20 cellular contexts compared by ENCODE assay signal in the genomic region with DNA sequence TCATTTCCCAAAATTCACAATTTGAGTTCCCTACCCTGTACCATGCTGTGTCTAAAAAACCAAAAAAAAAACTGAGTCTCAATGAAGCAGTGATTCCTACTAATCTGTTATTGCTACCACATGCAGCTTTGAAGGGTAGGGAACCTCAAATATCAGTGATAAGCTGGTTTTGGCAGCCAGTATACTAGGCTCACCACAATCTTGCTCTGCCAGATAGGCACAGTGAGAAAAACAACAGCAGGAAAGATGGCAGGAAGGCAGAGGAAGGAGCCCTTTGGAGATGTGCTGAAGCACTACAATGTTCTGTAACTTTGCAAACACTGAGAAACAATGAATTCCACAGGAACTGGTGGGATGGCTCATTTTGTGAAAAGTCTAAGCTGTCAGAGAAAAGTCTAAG.
"Had no signal": no experiment of that assay in that cellular context is flagged by ENCODE, and none has a peak within 500 bp of the region (broad histone marks: within the 10 kb centered on the region; RNA-seq: fewer than 3 reads in every experiment).

No MANE protein-coding gene starts in this region.

- FAIRE-seq: colon had no signal

- H3K4me1 ChIP-seq: lower lobe of right lung, tibial artery had no signal

- H3K9me3 ChIP-seq: gastroesophageal sphincter, lower lobe of right lung, SK-N-SH, tibial artery had no signal

- DNase-seq: activated CD4-positive, alpha-beta T cell treated with anti-CD3 and anti-CD28 coated beads for 1 hour; activated CD8-positive, alpha-beta memory T cell treated with anti-CD3 and anti-CD28 coated beads for 24 hours; activated CD8-positive, alpha-beta memory T cell treated with anti-CD3 and anti-CD28 coated beads, Interleukin-2, amount 50 U/mL, for 48 hours; activated effector memory CD4-positive, alpha-beta T cell treated with Interleukin-2 at 50 U/mL for 16 hours; activated naive CD4-positive, alpha-beta T cell treated with anti-CD3 and anti-CD28 coated beads, Interleukin-2, amount 10 ng/mL, durations not matched to agents 7 days and 5 days; activated T-cell treated with anti-CD3 and anti-CD28 coated beads, Interleukin-2, amount 50 U/mL, for 48 hours; endodermal cell; lower lobe of right lung; occipital lobe; retina; SK-N-SH; stimulated activated CD4-positive, alpha-beta T cell treated with anti-CD3 and anti-CD28 coated beads, Interleukin-12 subunit alpha, Interleukin-12 subunit beta, amount 100 ng/mL, for 4 hours; stimulated activated CD4-positive, alpha-beta T cell treated with anti-CD3 and anti-CD28 coated beads, Interleukin-1b, Interleukin-23, amount 100 ng/mL, for 48 hours; stimulated activated naive CD4-positive, alpha-beta T cell treated with Interleukin-2 at 50 U/mL for 16 hours; T-cell; tibial artery had no signal

- H3K4me3 ChIP-seq: cardiac muscle cell, gastroesophageal sphincter, lower lobe of right lung, tibial artery had no signal

- H3K27me3 ChIP-seq: cardiac muscle cell, gastroesophageal sphincter, tibial artery had no signal

- H3K27ac ChIP-seq: cardiac muscle cell, gastroesophageal sphincter, lower lobe of right lung, tibial artery, VCaP had no signal

- ATAC-seq: gastroesophageal sphincter, lower lobe of right lung, T-cell had no signal
